8 cellular contexts compared by ENCODE assay signal in genomic region chr11:60193687-60194433, GRCh38. TPM values are rescaled to one million over a fixed set of nuclear protein-coding genes. Genes with fewer than 3 reads are reported as not detected.
A peak's percentile ranks its signal among the peaks of the same experiment; 100 is the strongest.
DNase-seq lines count a peak whose midpoint lies in the region; ATAC-seq lines count a peak whose summit lies in the region.

No MANE protein-coding gene starts in this region.

- intact Hi-C loops in left cardiac atrium (cut with DNase I), result loop anchor here in 1 of 2 donors (2.0 to 5.0 kb wide), 2 partner anchors 77 to 372 kb away; no protein-coding TSS in a partner anchor
- intact Hi-C loops in sciatic nerve (cut with DNase I), result no loop called here

- peak; percentile 65 for DNase-seq in D341Med (ENCODE audit: low spot score)
- DNase-seq in HS-27A (ENCODE audit: low read depth), result peak; percentile 2
- peak; percentile 97 for DNase-seq in SIG-M5 treated with dmso at 0.1 percent for 504 hours (lab: John Stamatoyannopoulos, UW; ENCODE audit: unreplicated experiment)
- peak; percentile 59 for DNase-seq in activated naive CD4-positive, alpha-beta T cell treated with Interleukin-2 at 50 U/mL for 16 hours
- DNase-seq in left cardiac atrium, result peak; percentile 53
- DNase-seq in sciatic nerve (ENCODE audit: low spot score), result no peak

- peak; percentile 42 for ATAC-seq in GM19468 (IDR thresholded peaks at IDR 0.05; ENCODE audit: extremely low read depth, unreplicated experiment)
- ATAC-seq in left cardiac atrium, result peak; percentile 57 to 84
- ATAC-seq in sciatic nerve, result no peak

- H3K36me3 ChIP-seq in skeletal muscle tissue (ENCODE audit: control insufficient read depth in 3 of 3, insufficient read depth in 3 of 3, low read length in 3 of 3), result no peaks in the 10 kb centered on the region

- H3K9me3 ChIP-seq in skeletal muscle tissue (ENCODE audit: control insufficient read depth in 3 of 3, low read length in 3 of 3), result no peaks in the 10 kb centered on the region

- H3K9ac ChIP-seq in skeletal muscle tissue (ENCODE audit: low read depth in 1 of 3, low read length in 3 of 3), result no peak overlapping the region

- no peak overlapping the region for H3K4me3 ChIP-seq in skeletal muscle tissue (ENCODE audit: low read length in 3 of 3)

- H3K27me3 ChIP-seq in skeletal muscle tissue (ENCODE audit: control insufficient read depth in 3 of 3, insufficient read depth in 3 of 3, low read length in 3 of 3), result no peaks in the 10 kb centered on the region

- H3K27ac ChIP-seq in skeletal muscle tissue (ENCODE audit: low read depth, low read length), result peak overlapping the region; percentile 8

- no peaks in the 10 kb centered on the region for H3K4me1 ChIP-seq in skeletal muscle tissue (ENCODE audit: control insufficient read depth in 3 of 3, insufficient read depth in 3 of 3, low read length in 3 of 3)

RNA-seq across cellular contexts. Expression of gene MS4A6A, which starts 11.0 kb away (rescaled TPM):
- 100 to 1,000 TPM in 1 of 2 donors, 10 to 100 TPM in 1; 62.5 to 155 TPM for total RNA-seq in left cardiac atrium
- total RNA-seq in skeletal muscle tissue, result 33.4 TPM
- 87.6 TPM for total RNA-seq in sciatic nerve

RNA-seq across cellular contexts. Expression of gene MS4A4E, which starts 49.1 kb away (rescaled TPM):
- 1 to 10 TPM in 1 of 2 donors, under 1 TPM in 1; 0.52 to 3.1 TPM for total RNA-seq in left cardiac atrium
- total RNA-seq in skeletal muscle tissue, result not detected
- 7.1 TPM for total RNA-seq in sciatic nerve
